Comparison of ENCODE assay signal across 8 cellular contexts in genomic region chr11:45885921-45886721, GRCh38. TPM values are rescaled to one million over a fixed set of nuclear protein-coding genes. Genes with fewer than 3 reads are reported as not detected.
A peak's percentile ranks its signal among the peaks of the same experiment; 100 is the strongest.
DNase-seq lines count a peak whose midpoint lies in the region; ATAC-seq and TF ChIP-seq lines count a peak whose summit lies in the region.

No MANE protein-coding gene starts in this region.

- peak overlapping the region; percentile 43 for H3K4me3 Mint-ChIP-seq in stimulated activated effector memory CD8-positive, alpha-beta T cell treated with anti-CD3 and anti-CD28 coated beads, Interleukin-12 subunit alpha, Interleukin-12 subunit beta, amount 100 ng/mL, for 72 hours

- no peak for TF ChIP-seq CTCF in VCaP (conservative IDR thresholded peaks at IDR 0.05)

- H3K4me1 Mint-ChIP-seq in stimulated activated effector memory CD8-positive, alpha-beta T cell treated with anti-CD3 and anti-CD28 coated beads, Interleukin-12 subunit alpha, Interleukin-12 subunit beta, amount 100 ng/mL, for 72 hours = peaks cover 18% of the 10 kb centered on the region

- no peaks in the 10 kb centered on the region for H3K9me3 Mint-ChIP-seq in stimulated activated effector memory CD8-positive, alpha-beta T cell treated with anti-CD3 and anti-CD28 coated beads, Interleukin-12 subunit alpha, Interleukin-12 subunit beta, amount 100 ng/mL, for 72 hours

- peak overlapping the region; percentile 93 for H3K27ac ChIP-seq in VCaP

- H3K27ac Mint-ChIP-seq in stimulated activated effector memory CD8-positive, alpha-beta T cell treated with anti-CD3 and anti-CD28 coated beads, Interleukin-12 subunit alpha, Interleukin-12 subunit beta, amount 100 ng/mL, for 72 hours = no peak overlapping the region

- no peak for ATAC-seq in stimulated activated effector memory CD8-positive, alpha-beta T cell treated with anti-CD3 and anti-CD28 coated beads, Interleukin-12 subunit alpha, Interleukin-12 subunit beta, amount 100 ng/mL, for 72 hours

- H3K4me3 ChIP-seq in iPS-11a (ENCODE audit: low read depth, low read length) = peak overlapping the region; percentile 67

- H3K36me3 Mint-ChIP-seq in stimulated activated effector memory CD8-positive, alpha-beta T cell treated with anti-CD3 and anti-CD28 coated beads, Interleukin-12 subunit alpha, Interleukin-12 subunit beta, amount 100 ng/mL, for 72 hours = peaks cover 9% of the 10 kb centered on the region

- DNase-seq in NCI-H2227 (lab: John Stamatoyannopoulos, UW; ENCODE audit: unreplicated experiment) (peak; percentile 33), NCI-H2227 treated with DMSO at 0.1 percent for 48 hours (lab: John Stamatoyannopoulos, UW) (no peak), OCI-M2 (lab: John Stamatoyannopoulos, UW; ENCODE audit: unreplicated experiment) (no peak), HT-29 (ENCODE audit: low spot score) (no peak), T-helper 1 cell (no peak)
- DNase-seq in stimulated activated effector memory CD8-positive, alpha-beta T cell treated with anti-CD3 and anti-CD28 coated beads, Interleukin-12 subunit alpha, Interleukin-12 subunit beta, amount 100 ng/mL, for 72 hours (ENCODE audit: low spot score in 2 of 2) = no peak

RNA-seq across cellular contexts. Expression of gene MAPK8IP1, which starts 0.7 kb away (rescaled TPM):
- total RNA-seq in HT-29 (2014; rRNA removed; shearing (Covaris generic)) = 2.9 and 4.0 TPM in 2 replicates

RNA-seq across cellular contexts. Expression of gene FREY1, which starts 20.9 kb away (rescaled TPM):
- total RNA-seq in HT-29 (2014; rRNA removed; shearing (Covaris generic)) = 0.31 and 1.7 TPM in 2 replicates

RNA-seq across cellular contexts. Expression of gene PEX16, which starts 31.6 kb away (rescaled TPM):
- total RNA-seq in HT-29 (2014; rRNA removed; shearing (Covaris generic)) = 86.5 and 98.4 TPM in 2 replicates

RNA-seq across cellular contexts. Expression of gene LARGE2, which starts 36.3 kb away (rescaled TPM):
- 2.6 and 4.5 TPM in 2 replicates for total RNA-seq in HT-29 (2014; rRNA removed; shearing (Covaris generic))

RNA-seq across cellular contexts. Expression of gene CRY2, which starts 38.8 kb away (rescaled TPM):
- 24.0 and 28.6 TPM in 2 replicates for total RNA-seq in HT-29 (2014; rRNA removed; shearing (Covaris generic))
